ENCODE assay signal across 8 cellular contexts in the genomic region with DNA sequence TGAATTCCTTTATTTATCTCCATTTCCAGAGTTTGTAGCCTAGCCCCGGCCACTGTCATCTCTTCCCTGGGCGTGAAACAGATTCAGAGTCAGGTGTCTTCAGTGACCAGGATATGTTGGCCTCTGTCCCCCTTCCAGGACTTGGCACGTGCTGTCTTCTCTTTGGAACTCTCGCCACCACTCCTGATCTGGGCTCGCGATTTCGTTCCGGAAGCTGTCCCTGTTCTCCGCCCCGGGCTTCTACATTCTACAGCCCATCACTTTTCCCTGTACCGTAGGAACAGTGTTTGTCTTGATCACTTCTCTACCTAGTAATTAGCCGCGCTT. TPM values are rescaled to one million over a fixed set of nuclear protein-coding genes. Genes with fewer than 3 reads are reported as not detected.
DNase-seq lines count a peak whose midpoint lies in the region; ATAC-seq and TF ChIP-seq lines count a peak whose summit lies in the region.

No MANE protein-coding gene starts in this region.

- H4K8ac ChIP-seq in mesendoderm (ENCODE audit: low read depth, low read length) = no peak overlapping the region

- H3K9ac ChIP-seq in colonic mucosa (ENCODE audit: low read depth in 2 of 2, low read length in 2 of 2) (peak overlapping the region; percentile 67 to 92), mesendoderm (ENCODE audit: low read length) (peak overlapping the region; percentile 92)

- H3K27ac ChIP-seq in 22Rv1 (peak overlapping the region; percentile 91), OCI-LY7 (ENCODE audit: low read depth, low read length, poor library complexity, severe bottlenecking) (peak overlapping the region; percentile 61), colonic mucosa (peak overlapping the region; percentile 89), mesendoderm (ENCODE audit: low read depth, low read length) (no peak overlapping the region)

- H3K9me2 ChIP-seq in OCI-LY7 (ENCODE audit: insufficient read depth, low read length) = no peaks in the 10 kb centered on the region

- no peak overlapping the region for H3K23ac ChIP-seq in mesendoderm (ENCODE audit: low read length)

- H2AFZ ChIP-seq in OCI-LY7 (ENCODE audit: low read length) = peak overlapping the region; percentile 65; the same call in 1 of the 2 replicates

- DNase-seq in GM03348 (ENCODE audit: low spot score) (peak; percentile 55), OCI-LY7 (ENCODE audit: low spot score) (no peak), colonic mucosa (peak; percentile 56), mesendoderm (peak; percentile 58), NCI-H1694 (lab: John Stamatoyannopoulos, UW) (no peak)
- DNase-seq in stimulated activated CD4-positive, alpha-beta T cell treated with anti-CD3 and anti-CD28 coated beads, Interleukin-4, amount 100 ng/mL, for 4 hours = no peak

- no peak overlapping the region for H4K5ac ChIP-seq in mesendoderm (ENCODE audit: low read length)

- no TSS peak for BruUV-seq in OCI-LY7 (replicated peaks; lab: Mats Ljungman, UMichigan)

- no peak for TF ChIP-seq CTCF in 22Rv1 (IDR thresholded peaks at IDR 0.05)
- TF ChIP-seq CTCF in OCI-LY7 (conservative IDR thresholded peaks at IDR 0.05; ENCODE audit: low read length) = no peak
- no peak for TF ChIP-seq CTCF in colonic mucosa (IDR thresholded peaks at IDR 0.05)

- H3K56ac ChIP-seq in mesendoderm (ENCODE audit: low read length) = peak overlapping the region; percentile 84

- intact Hi-C loops in OCI-LY7 (cut with micrococcal nuclease; ENCODE audit: unreplicated experiment) (loop anchor here (1.0 to 10.0 kb wide), 2 partner anchors 81 to 140 kb away; a partner anchor contains a TSS), colonic mucosa (cut with DNase I) (no loop called here)

- no peaks in the 10 kb centered on the region for H3K9me3 ChIP-seq in OCI-LY7 (ENCODE audit: low read length)
- no peaks in the 10 kb centered on the region for H3K9me3 ChIP-seq in colonic mucosa

- H3K79me2 ChIP-seq in OCI-LY7 (ENCODE audit: insufficient read depth, low read depth, low read length) (peaks cover 13% of the 10 kb centered on the region; the same call in 1 of the 2 replicates), mesendoderm (ENCODE audit: control insufficient read depth, insufficient read depth, low read length) (no peaks in the 10 kb centered on the region)

- ATAC-seq in HG03108 (IDR thresholded peaks at IDR 0.05; ENCODE audit: unreplicated experiment) = no peak

- H3K4ac ChIP-seq in mesendoderm (ENCODE audit: low read depth, low read length) = peak overlapping the region; percentile 41

- H3K36me3 ChIP-seq in OCI-LY7 (ENCODE audit: insufficient read depth, low read length) (peaks cover 5% of the 10 kb centered on the region; the same call in 1 of the 2 replicates), colonic mucosa (no peaks in the 10 kb centered on the region), mesendoderm (ENCODE audit: control insufficient read depth, insufficient read depth, low read length) (no peaks in the 10 kb centered on the region)

- no CpG with 5 or more reads among the region's 13 CpGs for WGBS in mesendoderm (ENCODE audit: extremely low coverage, insufficient coverage, low lambda C conversion rate)

- no peak overlapping the region for H3K18ac ChIP-seq in mesendoderm (ENCODE audit: low read length)

- H2BK5ac ChIP-seq in mesendoderm (ENCODE audit: low read length) = no peak overlapping the region

- no peak overlapping the region for H2AK5ac ChIP-seq in mesendoderm (ENCODE audit: low read length)

- POLR2A ChIA-PET in OCI-LY7 (lab: Charles Lee) = interaction anchor here (1.5 to 2.5 kb wide), 2 partner anchors 11 to 81 kb away, joined by 4 to 7 read pairs; no protein-coding TSS in a partner anchor

- H4K20me1 ChIP-seq in OCI-LY7 (ENCODE audit: insufficient read depth, low read length) = no peaks in the 10 kb centered on the region

- CTCF ChIA-PET in OCI-LY7 (lab: Charles Lee; ENCODE audit: unreplicated experiment) = no interaction called here

- peak overlapping the region; percentile 82 for H3K4me2 ChIP-seq in OCI-LY7 (ENCODE audit: low read length)
- H3K4me2 ChIP-seq in mesendoderm (ENCODE audit: low read length) = peak overlapping the region; percentile 69

- no peak overlapping the region for H2BK120ac ChIP-seq in mesendoderm (ENCODE audit: low read depth, low read length)

- H3K79me1 ChIP-seq in mesendoderm (ENCODE audit: low read length) = no peaks in the 10 kb centered on the region

- H3K4me1 ChIP-seq in OCI-LY7 (ENCODE audit: insufficient read depth, low read length, poor library complexity, severe bottlenecking) (peaks cover 83% of the 10 kb centered on the region), colonic mucosa (no peaks in the 10 kb centered on the region), mesendoderm (ENCODE audit: control insufficient read depth, low read depth, low read length) (peaks cover 2% of the 10 kb centered on the region)

- H3K27me3 ChIP-seq in colonic mucosa (no peaks in the 10 kb centered on the region), mesendoderm (ENCODE audit: insufficient read depth, low read length, poor library complexity) (no peaks in the 10 kb centered on the region)

- H2BK15ac ChIP-seq in mesendoderm (replicated peaks; ENCODE audit: low read depth) = no peak overlapping the region

- H3K4me3 ChIP-seq in OCI-LY7 (ENCODE audit: low read depth, low read length, poor library complexity, severe bottlenecking) (peak overlapping the region; percentile 78), colonic mucosa (peak overlapping the region; percentile 50), mesendoderm (ENCODE audit: low read length) (peak overlapping the region; percentile 39)

RNA-seq across cellular contexts. Expression of a gene that starts 0.7 kb away (rescaled TPM):
- total RNA-seq in OCI-LY7 (2014; rRNA removed; shearing (Covaris generic)) = 91.4 and 105 TPM in 2 replicates
- 78.7 and 103 TPM in 2 replicates for total RNA-seq in OCI-LY7 (2022)
- 100 to 1,000 TPM in 1 of 2 donors, 10 to 100 TPM in 1; 83.4 to 109 TPM for total RNA-seq in colonic mucosa
- polyA plus RNA-seq in mesendoderm (2013, experiment 1 of 2) = 24.1 TPM
- 24.0 TPM for polyA plus RNA-seq in mesendoderm (2013, experiment 2 of 2)

RNA-seq across cellular contexts. Expression of a gene that starts 0.8 kb away (rescaled TPM):
- 0.08 and 0.79 TPM in 2 replicates for total RNA-seq in OCI-LY7 (2014; rRNA removed; shearing (Covaris generic))
- total RNA-seq in OCI-LY7 (2022) (0.63 and 0.70 TPM in 2 replicates), colonic mucosa (1 to 10 TPM in 1 of 2 donors, under 1 TPM in 1; 0.69 to 1.5 TPM)
- polyA plus RNA-seq in mesendoderm (2013, experiment 1 of 2) = 0.10 TPM
- 0.17 TPM for polyA plus RNA-seq in mesendoderm (2013, experiment 2 of 2)

Comparison
In these comparisons a context has a peak if more than half of its experiments do, and no peak if none do; other contexts are left out.
1. DNase-seq: peak in GM03348 (single experiment), colonic mucosa (single experiment) and mesendoderm (single experiment); none in OCI-LY7 (single experiment), NCI-H1694 (single experiment) and stimulated activated CD4-positive, alpha-beta T cell treated with anti-CD3 and anti-CD28 coated beads, Interleukin-4, amount 100 ng/mL, for 4 hours (0 of 2).
2. Peak in every context shown above with its lines, with median percentiles within 50 percentile points of each other: H3K4me3 ChIP-seq.